ENCODE assay signal across 18 cellular contexts in genomic region chr2:235556901-235557300, GRCh38.
"Had no signal": no experiment of that assay in that cellular context is flagged by ENCODE, and none has a peak within 500 bp of the region (broad histone marks: within the 10 kb centered on the region; RNA-seq: fewer than 3 reads in every experiment).

No MANE protein-coding gene starts in this region.

- H3K27ac ChIP-seq: coronary artery, esophagus muscularis mucosa, foreskin keratinocyte, gastroesophageal sphincter, left lung had no signal

- H3K9me3 ChIP-seq: esophagus muscularis mucosa, gastroesophageal sphincter, heart right ventricle, left lung had no signal

- DNase-seq: dermis blood vessel endothelial cell; dorsolateral prefrontal cortex; effector CD4-positive, alpha-beta T cell; effector memory CD4-positive, alpha-beta T cell; foreskin keratinocyte; heart right ventricle; hippocampal formation; left cardiac atrium; left lung; left ventricle myocardium superior; mammary epithelial cell; mesendoderm; midbrain had no signal

- H3K4me3 ChIP-seq: coronary artery, dorsolateral prefrontal cortex, esophagus muscularis mucosa, gastroesophageal sphincter, heart right ventricle, left lung, lung had no signal

- ATAC-seq: foreskin keratinocyte, gastroesophageal sphincter, heart right ventricle, left cardiac atrium, left lung, left ventricle myocardium superior had no signal

- H3K4me1 ChIP-seq: foreskin keratinocyte had no signal

- H3K9me3 Mint-ChIP-seq: memory B cell had no signal

- H3K4me3 Mint-ChIP-seq: memory B cell had no signal

- H3K4me1 Mint-ChIP-seq: memory B cell had no signal

- H3K27me3 ChIP-seq: dorsolateral prefrontal cortex, esophagus muscularis mucosa, foreskin keratinocyte, gastroesophageal sphincter, heart right ventricle, left lung had no signal

- H3K27ac Mint-ChIP-seq: memory B cell had no signal

- H3K36me3 Mint-ChIP-seq: memory B cell had no signal

- H3K36me3 ChIP-seq: esophagus muscularis mucosa, gastroesophageal sphincter, heart right ventricle, left lung had no signal
